1 cellular context compared by ENCODE assay signal in the genomic region with DNA sequence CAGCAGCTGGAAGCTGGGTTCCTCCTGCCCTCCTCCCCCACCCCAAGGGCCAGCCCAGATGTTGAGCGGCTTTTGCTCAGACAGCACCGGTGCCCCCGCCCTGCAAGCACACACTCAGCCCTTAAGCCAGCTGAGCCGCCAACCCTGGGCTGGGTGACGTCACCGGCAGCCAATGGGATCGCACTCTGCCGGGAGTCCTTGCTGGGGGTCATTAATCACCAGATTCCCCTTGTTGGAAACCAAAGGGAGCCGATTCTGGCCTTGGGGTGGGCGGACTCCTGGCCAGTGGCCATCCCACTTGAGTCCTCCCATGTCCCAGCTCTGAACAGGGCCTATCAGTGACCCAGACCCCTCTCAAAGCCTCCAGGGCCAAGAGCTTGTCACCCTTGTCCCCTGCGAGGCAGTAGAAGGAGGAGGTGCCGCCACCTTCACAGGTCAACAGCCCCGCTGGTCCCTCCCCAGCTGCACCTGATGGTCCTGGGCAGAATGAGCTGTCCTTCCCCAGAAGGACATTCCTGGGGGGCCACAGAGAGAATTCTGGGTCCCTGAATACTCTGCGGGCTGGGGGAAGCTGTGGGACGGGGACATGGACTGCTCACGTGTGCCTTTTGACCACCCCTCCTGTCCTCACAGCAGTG.
TF ChIP-seq lines count a peak whose summit lies in the region.

No MANE protein-coding gene starts in this region.

TF ChIP-seq in endothelial cell of umbilical vein, 7 proteins besides CTCF, POLR2A, EP300 and RAD21 (continued from another document):
- TF ChIP-seq FOS (IDR thresholded peaks at IDR 0.05; ENCODE audit: borderline replicate concordance, insufficient read depth, low read length): no peak
- TF ChIP-seq, protein P1, sequence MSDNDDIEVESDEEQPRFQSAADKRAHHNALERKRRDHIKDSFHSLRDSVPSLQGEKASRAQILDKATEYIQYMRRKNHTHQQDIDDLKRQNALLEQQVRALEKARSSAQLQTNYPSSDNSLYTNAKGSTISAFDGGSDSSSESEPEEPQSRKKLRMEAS (IDR thresholded peaks at IDR 0.05; ENCODE audit: insufficient read depth, insufficient read length): no peak
- TF ChIP-seq MYC (IDR thresholded peaks at IDR 0.05; ENCODE audit: low read depth, low read length): no peak
- no peak for TF ChIP-seq GATA2 (IDR thresholded peaks at IDR 0.05; ENCODE audit: insufficient read depth, insufficient read length, low read depth, low read length)
- TF ChIP-seq JUN (IDR thresholded peaks at IDR 0.05; ENCODE audit: borderline replicate concordance, insufficient read depth, insufficient read length, low read depth): no peak
TF ChIP-seq in endothelial cell of umbilical vein: peak in this region for 0.
